In genomic region chr16:80369559-80369958, GRCh38 we compare ENCODE assay signal across 8 cellular contexts.
DNase-seq lines count a peak whose midpoint lies in the region; ATAC-seq and TF ChIP-seq lines count a peak whose summit lies in the region.

No MANE protein-coding gene starts in this region.

- H3K4me2 ChIP-seq in mammary epithelial cell (ENCODE audit: insufficient read depth, low read depth, low read length): no peak overlapping the region

- ATAC-seq in HG02642 (IDR thresholded peaks at IDR 0.05; ENCODE audit: poor library complexity, unreplicated experiment): no peak
- ATAC-seq in HG02852 (IDR thresholded peaks at IDR 0.05; ENCODE audit: unreplicated experiment): no peak
- ATAC-seq in GM19328 (IDR thresholded peaks at IDR 0.05; ENCODE audit: unreplicated experiment): no peak

- BruUV-seq in mammary epithelial cell (replicated peaks; lab: Mats Ljungman, UMichigan): no TSS peak

- H3K36me3 ChIP-seq in mammary epithelial cell (ENCODE audit: insufficient read depth, low read length) (no peaks in the 10 kb centered on the region), kidney epithelial cell (ENCODE audit: control insufficient read depth, insufficient read depth, low read length) (no peaks in the 10 kb centered on the region)

- H3K79me2 ChIP-seq in mammary epithelial cell (ENCODE audit: insufficient read depth, low read length): no peaks in the 10 kb centered on the region

- intact Hi-C loops in mammary epithelial cell (cut with micrococcal nuclease): loop anchor here (1.0 to 5.0 kb wide), 6 partner anchors 98 to 772 kb away; no protein-coding TSS in a partner anchor

- H2AFZ ChIP-seq in mammary epithelial cell (ENCODE audit: low read depth, low read length): peak overlapping the region; percentile 35

- in situ Hi-C loops in mammary epithelial cell (cut with MboI; ENCODE audit: low sequenced_read_pairs in 2 of 2): no loop called here

- H3K27me3 ChIP-seq in mammary epithelial cell (ENCODE audit: insufficient read depth, low read length) (no peaks in the 10 kb centered on the region), kidney epithelial cell (ENCODE audit: control insufficient read depth, insufficient read depth, low read length) (no peaks in the 10 kb centered on the region)

- 22% methylated on average over 6 of the region's 6 CpGs for WGBS in mammary epithelial cell (ENCODE audit: low coverage, missing lambda C conversion rate)

- H3K9me3 ChIP-seq in mammary epithelial cell (replicated peaks; ENCODE audit: insufficient read depth, low read length): no peaks in the 10 kb centered on the region

- TF ChIP-seq CTCF in mammary epithelial cell (conservative IDR thresholded peaks at IDR 0.05 in 1 of 2, IDR thresholded peaks at IDR 0.05 in 1 of 2; ENCODE audit: extremely low read depth in 1 of 2, insufficient read depth in 1 of 2, low read depth in 1 of 2, low read length in 2 of 2) (peak; percentile 70 to 85), kidney epithelial cell (IDR thresholded peaks at IDR 0.05; ENCODE audit: insufficient read depth, low read length, poor library complexity, severe bottlenecking) (peak; percentile 69)

- H3K9ac ChIP-seq in mammary epithelial cell (ENCODE audit: insufficient read depth, low read length): no peak overlapping the region

- dilution Hi-C loops in mammary epithelial cell (cut with HindIII; ENCODE audit: low sequenced_read_pairs): no loop called here

- H3K27ac ChIP-seq in mammary epithelial cell (ENCODE audit: insufficient read depth, low read depth, low read length): no peak overlapping the region

- no peaks in the 10 kb centered on the region for H4K20me1 ChIP-seq in mammary epithelial cell (ENCODE audit: insufficient read depth, low read length)

- CTCF ChIA-PET in mammary epithelial cell (lab: Charles Lee; ENCODE audit: low non-redundant PET): interaction anchor here (0.5 to 0.8 kb wide), 4 partner anchors 97 to 1866 kb away, joined by 3 to 5 read pairs (median 4); no protein-coding TSS in a partner anchor

- DNase-seq in COLO829 (ENCODE audit: low spot score) (peak; percentile 7), LHCN-M2 (ENCODE audit: low read depth) (peak; percentile 48), mammary epithelial cell (peak; percentile 39), kidney epithelial cell (ENCODE audit: low read depth) (peak; percentile 12), ureter (ENCODE audit: low spot score) (peak; percentile 52)

- H3K4me3 ChIP-seq in mammary epithelial cell (replicated peaks in 1 of 3; ENCODE audit: insufficient read depth in 1 of 3, low read depth in 2 of 3, low read length in 3 of 3): no peak overlapping the region
- H3K4me3 ChIP-seq in kidney epithelial cell (ENCODE audit: low read depth, low read length): no peak overlapping the region

- peaks cover 4% of the 10 kb centered on the region for H3K4me1 ChIP-seq in mammary epithelial cell (ENCODE audit: insufficient read depth, low read length)
